ENCODE assay signal across 14 cellular contexts in the genomic region with DNA sequence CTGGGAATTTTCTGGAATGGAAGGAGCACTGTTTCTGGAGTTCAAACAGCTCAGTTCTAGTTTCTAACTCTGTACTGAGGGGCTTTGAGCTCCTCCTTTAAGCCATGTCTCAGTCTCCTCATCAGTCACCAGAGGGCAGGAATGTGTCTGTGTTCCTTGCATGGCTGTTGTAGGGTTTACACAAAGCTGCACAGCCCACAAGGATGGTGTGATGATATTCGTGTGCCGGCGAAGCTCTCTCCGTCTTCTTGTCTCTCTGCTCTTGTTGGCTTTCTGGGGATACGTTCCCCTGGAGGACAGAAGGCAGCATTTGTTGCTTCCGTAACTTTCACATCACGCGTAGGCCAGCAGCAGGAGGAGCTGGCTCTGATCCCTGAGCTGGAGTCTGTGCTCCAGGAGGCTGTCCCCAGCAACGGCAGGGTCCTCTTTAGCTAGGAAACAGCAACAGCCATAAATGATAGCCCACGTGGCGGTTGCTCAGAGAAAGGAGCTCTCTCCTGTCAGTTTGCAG.
DNase-seq lines count a peak whose midpoint lies in the region; ATAC-seq and TF ChIP-seq lines count a peak whose summit lies in the region.
"Had no signal": no experiment of that assay in that cellular context is flagged by ENCODE, and none has a peak within 500 bp of the region (broad histone marks: within the 10 kb centered on the region; RNA-seq: fewer than 3 reads in every experiment).

No MANE protein-coding gene starts in this region.

- H4K20me1 ChIP-seq in IMR-90 (ENCODE audit: insufficient read depth, low read length), result no peaks in the 10 kb centered on the region

- H3K36me3 ChIP-seq in IMR-90 (ENCODE audit: control insufficient read depth, insufficient read depth, low read length), result no peaks in the 10 kb centered on the region
- no peaks in the 10 kb centered on the region for H3K36me3 ChIP-seq in body of pancreas (replicated peaks in 1 of 2; ENCODE audit: insufficient read depth in 1 of 2, low read depth in 2 of 2)
- no peaks in the 10 kb centered on the region for H3K36me3 ChIP-seq in sigmoid colon
- H3K36me3 ChIP-seq: prostate gland had no signal

- peaks cover 8% of the 10 kb centered on the region for H3K27me3 Mint-ChIP-seq in activated T-cell treated with anti-CD3 and anti-CD28 coated beads, Interleukin-2, amount 50 U/mL, for 4 hours (ENCODE audit: low read depth)
- H3K27me3 Mint-ChIP-seq: activated CD8-positive, alpha-beta T cell treated with anti-CD3 and anti-CD28 coated beads for 36 hours had no signal

- no peak overlapping the region for H3K56ac ChIP-seq in IMR-90 (ENCODE audit: extremely low read depth, insufficient read depth, low read length)

- in situ Hi-C loops in IMR-90 (cut with MboI; ENCODE audit: low sequenced_read_pairs), result no loop called here

- TF ChIP-seq EP300 in sigmoid colon (IDR thresholded peaks at IDR 0.05), result no peak

- no peak for TF ChIP-seq POLR2A in IMR-90 (IDR thresholded peaks at IDR 0.05; ENCODE audit: low read depth, low read length)
- TF ChIP-seq POLR2A in body of pancreas (IDR thresholded peaks at IDR 0.05), result no peak
- no peak for TF ChIP-seq POLR2A in sigmoid colon (IDR thresholded peaks at IDR 0.05)

- H3K27me3 ChIP-seq in IMR-90 (ENCODE audit: control insufficient read depth, insufficient read depth, low read length) (peaks cover 9% of the 10 kb centered on the region; the same call in 1 of the 2 replicates), body of pancreas (no peaks in the 10 kb centered on the region), sigmoid colon (no peaks in the 10 kb centered on the region)

- H2BK120ac ChIP-seq in IMR-90 (ENCODE audit: low read depth, low read length), result no peak overlapping the region

- H3K79me1 ChIP-seq in IMR-90 (ENCODE audit: low read depth in 1 of 2, low read length in 2 of 2), result no peaks in the 10 kb centered on the region

- H3K4me1 ChIP-seq in IMR-90 (ENCODE audit: control insufficient read depth, insufficient read depth, low read length) (no peaks in the 10 kb centered on the region), body of pancreas (peaks cover 13% of the 10 kb centered on the region), sigmoid colon (no peaks in the 10 kb centered on the region)
- H3K4me1 ChIP-seq: prostate gland had no signal

- no peak overlapping the region for H3K4me3 Mint-ChIP-seq in activated T-cell treated with anti-CD3 and anti-CD28 coated beads, Interleukin-2, amount 50 U/mL, for 4 hours
- H3K4me3 Mint-ChIP-seq: activated CD8-positive, alpha-beta T cell treated with anti-CD3 and anti-CD28 coated beads for 36 hours; activated naive CD8-positive, alpha-beta T cell treated with anti-CD3 and anti-CD28 coated beads, Interleukin-2, amount 50 U/mL, for 24 hours had no signal

- H3K4me3 ChIP-seq in IMR-90 (ENCODE audit: insufficient read depth, low read depth, low read length) (no peak overlapping the region), body of pancreas (no peak overlapping the region), sigmoid colon (no peak overlapping the region)
- H3K4me3 ChIP-seq: prostate gland had no signal

- H3K27ac ChIP-seq in IMR-90 (ENCODE audit: insufficient read depth, low read length) (no peak overlapping the region), body of pancreas (peak overlapping the region in 2 of 4 donors; percentile 5 to 18), sigmoid colon (no peak overlapping the region)
- H3K27ac ChIP-seq: C4-2B, prostate gland had no signal

- no peak overlapping the region for H3K23ac ChIP-seq in IMR-90 (ENCODE audit: low read depth, low read length)

- no peak overlapping the region for H3K4me2 ChIP-seq in IMR-90 (ENCODE audit: low read depth, low read length)

- no peak overlapping the region for H3K18ac ChIP-seq in IMR-90 (ENCODE audit: low read depth, low read length)

- CTCF ChIA-PET in IMR-90 (lab: Yijun Ruan, JAX), result no interaction called here

- DNase-seq in IMR-90, result no peak
- peak in 3 of 4 donors; percentile 41 to 64 (median 57) for DNase-seq in body of pancreas
- DNase-seq in left ventricle myocardium superior, result no peak
- peak; percentile 75 for DNase-seq in sigmoid colon
- no peak for DNase-seq in NCI-H82 (lab: John Stamatoyannopoulos, UW)
- DNase-seq in activated T-cell treated with anti-CD3 and anti-CD28 coated beads, Interleukin-2, amount 50 U/mL, for 4 hours, result no peak
- DNase-seq in DMS114 treated with DMSO at 0.1 percent for 48 hours (lab: John Stamatoyannopoulos, UW; ENCODE audit: unreplicated experiment), result no peak
- DNase-seq: activated CD8-positive, alpha-beta T cell treated with anti-CD3 and anti-CD28 coated beads for 36 hours; activated naive CD8-positive, alpha-beta T cell treated with anti-CD3 and anti-CD28 coated beads, Interleukin-2, amount 50 U/mL, for 24 hours; DND-41; NCI-H510A treated with DMSO at 0.1 percent for 48 hours had no signal

- no peak overlapping the region for H2BK20ac ChIP-seq in IMR-90 (ENCODE audit: low read depth, low read length)

- dilution Hi-C loops in IMR-90 (cut with HindIII; ENCODE audit: low sequenced_read_pairs, unreplicated experiment), result no loop called here

- POLR2A ChIA-PET in IMR-90 (lab: Charles Lee; ENCODE audit: unreplicated experiment), result no interaction called here

- H2AK9ac ChIP-seq in IMR-90 (replicated peaks; ENCODE audit: low read depth, low read length, poor library complexity), result no peak overlapping the region

- no peak overlapping the region for H2AK5ac ChIP-seq in IMR-90 (ENCODE audit: low read depth, low read length)

- no peak for TF ChIP-seq RAD21 in IMR-90 (IDR thresholded peaks at IDR 0.05; ENCODE audit: low read length)

- H2AFZ ChIP-seq in IMR-90 (replicated peaks; ENCODE audit: low read length, poor library complexity), result peak overlapping the region; percentile 57

- no peak overlapping the region for H3K4ac ChIP-seq in IMR-90 (ENCODE audit: low read depth, low read length)

- no peak for ATAC-seq in IMR-90 (ENCODE audit: low read depth)
- no peak for ATAC-seq in body of pancreas
- peak; percentile 10 for ATAC-seq in left ventricle myocardium superior
- ATAC-seq in HG03280 (IDR thresholded peaks at IDR 0.05; ENCODE audit: unreplicated experiment), result no peak
- ATAC-seq in activated T-cell treated with anti-CD3 and anti-CD28 coated beads, Interleukin-2, amount 50 U/mL, for 4 hours, result no peak
- ATAC-seq: activated CD8-positive, alpha-beta T cell treated with anti-CD3 and anti-CD28 coated beads for 36 hours; activated naive CD8-positive, alpha-beta T cell treated with anti-CD3 and anti-CD28 coated beads, Interleukin-2, amount 50 U/mL, for 24 hours had no signal

- no peak overlapping the region for H2BK5ac ChIP-seq in IMR-90 (ENCODE audit: low read depth, low read length, poor library complexity, severe bottlenecking)

- H3K4me1 Mint-ChIP-seq in activated T-cell treated with anti-CD3 and anti-CD28 coated beads, Interleukin-2, amount 50 U/mL, for 4 hours (ENCODE audit: low read depth), result no peaks in the 10 kb centered on the region
- H3K4me1 Mint-ChIP-seq: activated naive CD8-positive, alpha-beta T cell treated with anti-CD3 and anti-CD28 coated beads, Interleukin-2, amount 50 U/mL, for 24 hours had no signal

- H4K5ac ChIP-seq in IMR-90 (ENCODE audit: low read depth, low read length), result no peak overlapping the region

- H3K9me3 Mint-ChIP-seq in activated T-cell treated with anti-CD3 and anti-CD28 coated beads, Interleukin-2, amount 50 U/mL, for 4 hours, result no peaks in the 10 kb centered on the region
- H3K9me3 Mint-ChIP-seq: activated CD8-positive, alpha-beta T cell treated with anti-CD3 and anti-CD28 coated beads for 36 hours; activated naive CD8-positive, alpha-beta T cell treated with anti-CD3 and anti-CD28 coated beads, Interleukin-2, amount 50 U/mL, for 24 hours had no signal

- intact Hi-C loops in IMR-90 (cut with micrococcal nuclease) (no loop called here), body of pancreas (cut with DNase I) (no loop called here), left ventricle myocardium superior (cut with micrococcal nuclease) (no loop called here), sigmoid colon (cut with DNase I) (no loop called here)

- H4K8ac ChIP-seq in IMR-90 (ENCODE audit: low read depth in 2 of 2, low read length in 2 of 2), result no peak overlapping the region

- no TSS peak for BruUV-seq in IMR-90 (replicated peaks; lab: Mats Ljungman, UMichigan)

- no peak overlapping the region for H3K14ac ChIP-seq in IMR-90 (replicated peaks; ENCODE audit: low read depth, low read length)

- TF ChIP-seq CTCF in IMR-90 (conservative IDR thresholded peaks at IDR 0.05; ENCODE audit: low read depth, low read length), result no peak
- TF ChIP-seq CTCF in body of pancreas (IDR thresholded peaks at IDR 0.05), result no peak
- TF ChIP-seq CTCF in sigmoid colon (IDR thresholded peaks at IDR 0.05), result no peak

- no peaks in the 10 kb centered on the region for H3K36me3 Mint-ChIP-seq in activated T-cell treated with anti-CD3 and anti-CD28 coated beads, Interleukin-2, amount 50 U/mL, for 4 hours (ENCODE audit: insufficient read depth)

- WGBS in IMR-90 (ENCODE audit: extremely low coverage in 2 of 2, insufficient read length in 1 of 2), 2 experiments, result 41% methylated on average over 9 of the region's 11 CpGs; no CpG with 5 or more reads in 1 of the 2 experiments
- 72 to 81% methylated on average over 11 of the region's 11 CpGs for WGBS in body of pancreas, 2 donors
- 78 to 81% methylated on average over 11 of the region's 11 CpGs for WGBS in sigmoid colon, 2 donors

- no peak overlapping the region for H3K9ac ChIP-seq in IMR-90 (ENCODE audit: low read depth, low read length)

- no peak overlapping the region for H4K91ac ChIP-seq in IMR-90 (ENCODE audit: insufficient read depth, low read depth, low read length)

- H3K9me1 ChIP-seq in IMR-90 (ENCODE audit: insufficient read depth, low read length), result no peaks in the 10 kb centered on the region

- H3K9me3 ChIP-seq in IMR-90 (ENCODE audit: control insufficient read depth, insufficient read depth, low read length), result peaks cover 3% of the 10 kb centered on the region; the same call in 1 of the 2 replicates
- H3K9me3 ChIP-seq in body of pancreas, result no peaks in the 10 kb centered on the region
- H3K9me3 ChIP-seq in sigmoid colon, result no peaks in the 10 kb centered on the region
- H3K9me3 ChIP-seq: prostate gland had no signal

- no peak overlapping the region for H2BK15ac ChIP-seq in IMR-90 (ENCODE audit: low read depth, low read length)

TF ChIP-seq in IMR-90, 13 proteins besides CTCF, POLR2A, EP300 and RAD21 (continues in another document):
- TF ChIP-seq SMC3 (IDR thresholded peaks at IDR 0.05; ENCODE audit: low read depth, low read length), result no peak
- no peak for TF ChIP-seq ELK1 (IDR thresholded peaks at IDR 0.05; ENCODE audit: borderline replicate concordance, low read depth, low read length)
- TF ChIP-seq NFE2L2 (IDR thresholded peaks at IDR 0.05; ENCODE audit: low read depth, low read length), result no peak
- TF ChIP-seq FOS (IDR thresholded peaks at IDR 0.05; ENCODE audit: low read depth, low read length), result no peak

Comparison
In these comparisons a context has a peak if more than half of its experiments do, and no peak if none do; other contexts are left out.
1. DNase-seq: peak in body of pancreas (3 of 4) and sigmoid colon (single experiment); none in IMR-90 (single experiment), left ventricle myocardium superior (single experiment), NCI-H82 (single experiment), activated T-cell treated with anti-CD3 and anti-CD28 coated beads, Interleukin-2, amount 50 U/mL, for 4 hours (single experiment) and DMS114 treated with DMSO at 0.1 percent for 48 hours (single experiment).